Comparison of ENCODE assay signal across 1 cellular context in genomic region chr3:180912304-180913226, GRCh38.
TF ChIP-seq lines count a peak whose summit lies in the region.

Gene FXR1 (plus strand): TSS chr3:180912670. CDS start chr3:180912686, 16 bp downstream.

TF ChIP-seq in HEK293, 187 proteins besides CTCF, POLR2A, EP300 and RAD21 (continued from another document):
- TF ChIP-seq, protein P1, sequence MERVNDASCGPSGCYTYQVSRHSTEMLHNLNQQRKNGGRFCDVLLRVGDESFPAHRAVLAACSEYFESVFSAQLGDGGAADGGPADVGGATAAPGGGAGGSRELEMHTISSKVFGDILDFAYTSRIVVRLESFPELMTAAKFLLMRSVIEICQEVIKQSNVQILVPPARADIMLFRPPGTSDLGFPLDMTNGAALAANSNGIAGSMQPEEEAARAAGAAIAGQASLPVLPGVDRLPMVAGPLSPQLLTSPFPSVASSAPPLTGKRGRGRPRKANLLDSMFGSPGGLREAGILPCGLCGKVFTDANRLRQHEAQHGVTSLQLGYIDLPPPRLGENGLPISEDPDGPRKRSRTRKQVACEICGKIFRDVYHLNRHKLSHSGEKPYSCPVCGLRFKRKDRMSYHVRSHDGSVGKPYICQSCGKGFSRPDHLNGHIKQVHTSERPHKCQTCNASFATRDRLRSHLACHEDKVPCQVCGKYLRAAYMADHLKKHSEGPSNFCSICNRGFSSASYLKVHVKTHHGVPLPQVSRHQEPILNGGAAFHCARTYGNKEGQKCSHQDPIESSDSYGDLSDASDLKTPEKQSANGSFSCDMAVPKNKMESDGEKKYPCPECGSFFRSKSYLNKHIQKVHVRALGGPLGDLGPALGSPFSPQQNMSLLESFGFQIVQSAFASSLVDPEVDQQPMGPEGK (tag by site-specific recombination; IDR thresholded peaks at IDR 0.05): peak; percentile 48; the same call in 1 of the 2 replicates
- TF ChIP-seq ZNF521 (tag by site-specific recombination; IDR thresholded peaks at IDR 0.05): no peak
- peak; percentile 85 for TF ChIP-seq KLF9 (tag by site-specific recombination; IDR thresholded peaks at IDR 0.05; ENCODE audit: low read depth)
- no peak for TF ChIP-seq KLF17 (tag by site-specific recombination; IDR thresholded peaks at IDR 0.05)
- peak; percentile 69 for TF ChIP-seq ZIC2 (tag by site-specific recombination; IDR thresholded peaks at IDR 0.05)
- TF ChIP-seq ZNF341 (tag by site-specific recombination; IDR thresholded peaks at IDR 0.05; ENCODE audit: low read depth): 0 out of 2 replicates have a peak, but pooled peaks have one; percentile 24
- TF ChIP-seq ZNF76 (tag by site-specific recombination; IDR thresholded peaks at IDR 0.05; ENCODE audit: borderline replicate concordance, low read depth): peak; percentile 83
- TF ChIP-seq YY1 (tag by site-specific recombination; IDR thresholded peaks at IDR 0.05): peak; percentile 69
- peak; percentile 98 for TF ChIP-seq GLIS2 (tag by site-specific recombination; IDR thresholded peaks at IDR 0.05)
- no peak for TF ChIP-seq ZNF292 (tag by site-specific recombination; IDR thresholded peaks at IDR 0.05; ENCODE audit: borderline replicate concordance, low read depth)
- peak; percentile 73 for TF ChIP-seq SP3 (tag by site-specific recombination; IDR thresholded peaks at IDR 0.05)
- TF ChIP-seq KLF16 (tag by site-specific recombination; IDR thresholded peaks at IDR 0.05): 0 out of 2 replicates have a peak, but pooled peaks have one; percentile 33
- no peak for TF ChIP-seq ZBTB21 (tag by site-specific recombination; IDR thresholded peaks at IDR 0.05)
- TF ChIP-seq HIC1 (tag by site-specific recombination; IDR thresholded peaks at IDR 0.05): peak; percentile 93
- no peak for TF ChIP-seq ZNF366 (tag by site-specific recombination; conservative IDR thresholded peaks at IDR 0.05)
- TF ChIP-seq ZBTB17 (tag by site-specific recombination; IDR thresholded peaks at IDR 0.05): peak; percentile 93
- peak; percentile 63 for TF ChIP-seq SP7 (tag by site-specific recombination; IDR thresholded peaks at IDR 0.05)
- TF ChIP-seq ZNF184 (tag by site-specific recombination; IDR thresholded peaks at IDR 0.05): no peak
- TF ChIP-seq PRDM1 (tag by site-specific recombination; IDR thresholded peaks at IDR 0.05): peak; percentile 36; the same call in 1 of the 2 replicates
- peak; percentile 73; the same call in 1 of the 2 replicates for TF ChIP-seq OVOL3 (tag by site-specific recombination; IDR thresholded peaks at IDR 0.05)
- no peak for TF ChIP-seq WT1 (tag by site-specific recombination; IDR thresholded peaks at IDR 0.05)
- peak; percentile 67; the same call in 1 of the 2 replicates for TF ChIP-seq KLF8 (tag by site-specific recombination; IDR thresholded peaks at IDR 0.05)
- peak; percentile 60 for TF ChIP-seq YY2 (tag by site-specific recombination; IDR thresholded peaks at IDR 0.05)
- peak; percentile 46; the same call in 1 of the 2 replicates for TF ChIP-seq ZXDB (tag by site-specific recombination; IDR thresholded peaks at IDR 0.05)
- TF ChIP-seq ZNF423 (tag by site-specific recombination; IDR thresholded peaks at IDR 0.05): peak; percentile 91
- peak; percentile 70; the same call in 1 of the 2 replicates for TF ChIP-seq ZNF18 (tag by site-specific recombination; IDR thresholded peaks at IDR 0.05)
- peak; percentile 34; the same call in 1 of the 2 replicates for TF ChIP-seq ZEB2 (tag by site-specific recombination; IDR thresholded peaks at IDR 0.05)
- TF ChIP-seq ZBTB26 (tag by site-specific recombination; optimal IDR thresholded peaks at IDR 0.05): peak; percentile 5
- 0 out of 2 replicates have a peak, but pooled peaks have one; percentile 35 for TF ChIP-seq ZNF660 (tag by site-specific recombination; IDR thresholded peaks at IDR 0.05)
- TF ChIP-seq ZNF335 (tag by site-specific recombination; conservative IDR thresholded peaks at IDR 0.05): peak; percentile 42
- TF ChIP-seq, protein P2, sequence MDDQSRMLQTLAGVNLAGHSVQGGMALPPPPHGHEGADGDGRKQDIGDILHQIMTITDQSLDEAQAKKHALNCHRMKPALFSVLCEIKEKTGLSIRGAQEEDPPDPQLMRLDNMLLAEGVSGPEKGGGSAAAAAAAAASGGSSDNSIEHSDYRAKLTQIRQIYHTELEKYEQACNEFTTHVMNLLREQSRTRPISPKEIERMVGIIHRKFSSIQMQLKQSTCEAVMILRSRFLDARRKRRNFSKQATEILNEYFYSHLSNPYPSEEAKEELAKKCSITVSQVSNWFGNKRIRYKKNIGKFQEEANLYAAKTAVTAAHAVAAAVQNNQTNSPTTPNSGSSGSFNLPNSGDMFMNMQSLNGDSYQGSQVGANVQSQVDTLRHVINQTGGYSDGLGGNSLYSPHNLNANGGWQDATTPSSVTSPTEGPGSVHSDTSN (CRISPR knock-in tag; IDR thresholded peaks at IDR 0.05): no peak
